ENCODE assay signal across 11 cellular contexts in genomic region chr16:24544640-24545039, GRCh38. TPM values are rescaled to one million over a fixed set of nuclear protein-coding genes. Genes with fewer than 3 reads are reported as not detected.
DNase-seq lines count a peak whose midpoint lies in the region; ATAC-seq and TF ChIP-seq lines count a peak whose summit lies in the region.
"Had no signal": no experiment of that assay in that cellular context is flagged by ENCODE, and none has a peak within 500 bp of the region (broad histone marks: within the 10 kb centered on the region; RNA-seq: fewer than 3 reads in every experiment).

No MANE protein-coding gene starts in this region.

- H3K4me3 ChIP-seq in hepatocyte, result no peak overlapping the region
- H3K4me3 ChIP-seq in aorta (ENCODE audit: low read length in 2 of 2), result no peak overlapping the region

- H3K4me2 ChIP-seq in hepatocyte, result peak overlapping the region; percentile 90

- WGBS in hepatocyte (ENCODE audit: low lambda C conversion rate, missing lambda C conversion rate), result 86% methylated on average over 3 of the region's 3 CpGs
- WGBS in aorta, 2 donors, result 24 to 27% methylated on average over 3 of the region's 3 CpGs

- no peak for TF ChIP-seq CTCF in hepatocyte (IDR thresholded peaks at IDR 0.05; ENCODE audit: poor library complexity)

- H3K4me3 Mint-ChIP-seq in activated T-cell treated with anti-CD3 and anti-CD28 coated beads, Interleukin-2, amount 50 U/mL, for 24 hours, result no peak overlapping the region
- H3K4me3 Mint-ChIP-seq in T-cell, result peak overlapping the region; percentile 38 to 58 (median 44)
- H3K4me3 Mint-ChIP-seq in stimulated activated naive CD8-positive, alpha-beta T cell treated with anti-CD3 and anti-CD28 coated beads, Interleukin-15, amount 100 ng/mL, for 72 hours, result peak overlapping the region; percentile 1 to 27

- ATAC-seq in T-cell (replicated peaks in 1 of 4), result no peak
- ATAC-seq in stimulated activated naive CD8-positive, alpha-beta T cell treated with anti-CD3 and anti-CD28 coated beads, Interleukin-15, amount 100 ng/mL, for 72 hours, result no peak
- no peak for ATAC-seq in aorta (ENCODE audit: low FRiP score)
- ATAC-seq in GM21717 (IDR thresholded peaks at IDR 0.05; ENCODE audit: unreplicated experiment), result no peak

- peaks cover 99% of the 10 kb centered on the region for H3K79me2 ChIP-seq in hepatocyte

- H4K20me1 ChIP-seq in hepatocyte (ENCODE audit: insufficient read depth, poor library complexity, severe bottlenecking), result peaks cover 90% of the 10 kb centered on the region

- H3K4me1 Mint-ChIP-seq in activated T-cell treated with anti-CD3 and anti-CD28 coated beads, Interleukin-2, amount 50 U/mL, for 24 hours (ENCODE audit: low read depth), result peaks cover 64% of the 10 kb centered on the region
- peaks cover 69 to 75% (median 74%) of the 10 kb centered on the region in 3 donors for H3K4me1 Mint-ChIP-seq in T-cell
- peaks cover 54% of the 10 kb centered on the region for H3K4me1 Mint-ChIP-seq in stimulated activated naive CD8-positive, alpha-beta T cell treated with anti-CD3 and anti-CD28 coated beads, Interleukin-15, amount 100 ng/mL, for 72 hours

- H3K4me1 ChIP-seq in hepatocyte (ENCODE audit: insufficient read depth), result peaks cover 15% of the 10 kb centered on the region
- no peaks in the 10 kb centered on the region for H3K4me1 ChIP-seq in aorta (ENCODE audit: control insufficient read depth in 1 of 2, insufficient read depth in 2 of 2, low read length in 2 of 2)

- no peaks in the 10 kb centered on the region for H3K27me3 ChIP-seq in hepatocyte
- no peaks in the 10 kb centered on the region for H3K27me3 ChIP-seq in aorta (ENCODE audit: control insufficient read depth in 1 of 2, insufficient read depth in 2 of 2, low read length in 1 of 2)

- no peak overlapping the region for H3K27ac ChIP-seq in hepatocyte
- H3K27ac ChIP-seq in aorta (ENCODE audit: low read depth in 1 of 2, low read length in 2 of 2), result no peak overlapping the region
- H3K27ac ChIP-seq: epithelial cell of prostate had no signal

- no peaks in the 10 kb centered on the region for H3K9me3 Mint-ChIP-seq in activated T-cell treated with anti-CD3 and anti-CD28 coated beads, Interleukin-2, amount 50 U/mL, for 24 hours
- no peaks in the 10 kb centered on the region for H3K9me3 Mint-ChIP-seq in T-cell
- H3K9me3 Mint-ChIP-seq in stimulated activated naive CD8-positive, alpha-beta T cell treated with anti-CD3 and anti-CD28 coated beads, Interleukin-15, amount 100 ng/mL, for 72 hours, result no peaks in the 10 kb centered on the region

- DNase-seq in activated T-cell treated with anti-CD3 and anti-CD28 coated beads, Interleukin-2, amount 50 U/mL, for 24 hours, result no peak
- DNase-seq in activated T-cell treated with anti-CD3 and anti-CD28 coated beads, Interleukin-2, amount 50 U/mL, for 1 hour, result no peak
- no peak for DNase-seq in T-cell
- DNase-seq in hepatocyte (ENCODE audit: low spot score), result no peak
- DNase-seq in stimulated activated naive CD8-positive, alpha-beta T cell treated with anti-CD3 and anti-CD28 coated beads, Interleukin-15, amount 100 ng/mL, for 72 hours, result no peak
- no peak for DNase-seq in head of caudate nucleus
- DNase-seq in aorta, result no peak
- DNase-seq: activated naive CD4-positive, alpha-beta T cell; NCI-H446 had no signal

- H2AFZ ChIP-seq in hepatocyte, result no peak overlapping the region

- H3K36me3 ChIP-seq in hepatocyte (replicated peaks; ENCODE audit: insufficient read depth, low read depth), result no peaks in the 10 kb centered on the region
- no peaks in the 10 kb centered on the region for H3K36me3 ChIP-seq in aorta (ENCODE audit: control insufficient read depth in 1 of 2, insufficient read depth in 2 of 2, low read length in 1 of 2)

- H3K27ac Mint-ChIP-seq in activated T-cell treated with anti-CD3 and anti-CD28 coated beads, Interleukin-2, amount 50 U/mL, for 24 hours, result peak overlapping the region; percentile 63
- H3K27ac Mint-ChIP-seq in T-cell, result no peak overlapping the region
- peak overlapping the region in 1 of 2 donors; percentile 29 for H3K27ac Mint-ChIP-seq in stimulated activated naive CD8-positive, alpha-beta T cell treated with anti-CD3 and anti-CD28 coated beads, Interleukin-15, amount 100 ng/mL, for 72 hours

- CTCF ChIA-PET in T-cell (lab: Charles Lee), result interaction anchor here in 1 of 2 donors (0.8 kb wide), 1 partner anchor 8 kb away, joined by 3 read pairs; no protein-coding TSS in a partner anchor

- H3K27me3 Mint-ChIP-seq in activated T-cell treated with anti-CD3 and anti-CD28 coated beads, Interleukin-2, amount 50 U/mL, for 24 hours, result no peaks in the 10 kb centered on the region
- no peaks in the 10 kb centered on the region for H3K27me3 Mint-ChIP-seq in T-cell
- no peaks in the 10 kb centered on the region for H3K27me3 Mint-ChIP-seq in stimulated activated naive CD8-positive, alpha-beta T cell treated with anti-CD3 and anti-CD28 coated beads, Interleukin-15, amount 100 ng/mL, for 72 hours

- intact Hi-C loops in head of caudate nucleus (cut with DNase I), result no loop called here
- intact Hi-C loops in aorta (cut with DNase I), result no loop called here

- no peaks in the 10 kb centered on the region for H3K9me3 ChIP-seq in hepatocyte (ENCODE audit: low read depth)
- H3K9me3 ChIP-seq in aorta (ENCODE audit: control insufficient read depth, low read length), result no peaks in the 10 kb centered on the region

- no peaks in the 10 kb centered on the region for H3K9me2 ChIP-seq in hepatocyte (replicated peaks; ENCODE audit: insufficient read depth)

- POLR2A ChIA-PET in T-cell (lab: Charles Lee), result interaction anchor here in 1 of 2 donors (0.9 kb wide), 1 partner anchor 8 kb away, joined by 3 read pairs; no protein-coding TSS in a partner anchor

- H3K36me3 Mint-ChIP-seq in activated T-cell treated with anti-CD3 and anti-CD28 coated beads, Interleukin-2, amount 50 U/mL, for 24 hours (ENCODE audit: low read depth), result peaks cover 95% of the 10 kb centered on the region
- peaks cover 35% of the 10 kb centered on the region for H3K36me3 Mint-ChIP-seq in T-cell

RNA-seq across cellular contexts. Expression of gene RBBP6, which starts 5.3 kb away (rescaled TPM):
- 100 to 1,000 TPM in 2 of 5 donors, 10 to 100 TPM in 3; 80.5 to 130 (median 91.9) TPM for total RNA-seq in T-cell
- 41.4 and 43.7 TPM in 2 replicates for total RNA-seq in hepatocyte
- polyA plus RNA-seq in hepatocyte, result 45.6 and 62.1 TPM in 2 replicates
- total RNA-seq in aorta, result 10 to 100 TPM; 62.9 to 65.8 TPM
- polyA plus RNA-seq in aorta, result 10 to 100 TPM; 11.9 to 45.2 TPM
